Comparison of ENCODE assay signal across 16 cellular contexts in genomic region chr2:62467100-62467474, GRCh38. TPM values are rescaled to one million over a fixed set of nuclear protein-coding genes. Genes with fewer than 3 reads are reported as not detected.
DNase-seq lines count a peak whose midpoint lies in the region; ATAC-seq and TF ChIP-seq lines count a peak whose summit lies in the region.
"Had no signal": no experiment of that assay in that cellular context is flagged by ENCODE, and none has a peak within 500 bp of the region (broad histone marks: within the 10 kb centered on the region; RNA-seq: fewer than 3 reads in every experiment).

No MANE protein-coding gene starts in this region.

- H3K27me3 ChIP-seq in mammary epithelial cell (ENCODE audit: insufficient read depth, low read length) (no peaks in the 10 kb centered on the region), right lobe of liver (no peaks in the 10 kb centered on the region)
- H3K27me3 ChIP-seq: SJCRH30 had no signal

- intact Hi-C loops in mammary epithelial cell (cut with micrococcal nuclease) = no loop called here
- intact Hi-C loops in right lobe of liver (cut with DNase I) = loop anchor here in 1 of 2 donors (10.0 kb wide), 1 partner anchor 308 kb away; no protein-coding TSS in a partner anchor

- BruUV-seq in mammary epithelial cell (replicated peaks; lab: Mats Ljungman, UMichigan) = no TSS peak

- TF ChIP-seq CTCF in GM12865 (IDR thresholded peaks at IDR 0.05; ENCODE audit: insufficient read depth, low read depth, low read length, missing control alignments) (no peak), mammary epithelial cell (conservative IDR thresholded peaks at IDR 0.05 in 1 of 2, IDR thresholded peaks at IDR 0.05 in 1 of 2; ENCODE audit: extremely low read depth in 1 of 2, insufficient read depth in 1 of 2, low read depth in 1 of 2, low read length in 2 of 2) (no peak), right lobe of liver (IDR thresholded peaks at IDR 0.05) (no peak)

- H3K4me3 ChIP-seq in GM12865 (ENCODE audit: low read depth, low read length) (no peak overlapping the region), mammary epithelial cell (replicated peaks in 1 of 3; ENCODE audit: insufficient read depth in 1 of 3, low read depth in 2 of 3, low read length in 3 of 3) (no peak overlapping the region), right lobe of liver (no peak overlapping the region)
- H3K4me3 ChIP-seq: SJCRH30 had no signal

- 63% methylated on average over 6 of the region's 6 CpGs for WGBS in mammary epithelial cell (ENCODE audit: low coverage, missing lambda C conversion rate)
- WGBS in right lobe of liver (ENCODE audit: insufficient coverage, low coverage, low lambda C conversion rate, missing lambda C conversion rate) = 16% methylated on average over 5 of the region's 6 CpGs

- no peak overlapping the region for H3K27ac Mint-ChIP-seq in natural killer cell treated with Interleukin-12 subunit alpha and Interleukin-12 subunit beta and Interleukin-15 and Interleukin-18, amount 100 ng/mL, for 72 hours
- H3K27ac Mint-ChIP-seq: dendritic cell treated with granulocyte-macrophage colony-stimulating factor and Interleukin-4, amounts not matched to agents 40 ng/mL and 50 ng/mL, for 4 days had no signal

- in situ Hi-C loops in mammary epithelial cell (cut with MboI; ENCODE audit: low sequenced_read_pairs in 2 of 2) = no loop called here

- dilution Hi-C loops in mammary epithelial cell (cut with HindIII; ENCODE audit: low sequenced_read_pairs) = no loop called here

- CTCF ChIA-PET in mammary epithelial cell (lab: Charles Lee; ENCODE audit: low non-redundant PET) = no interaction called here

- no peak for TF ChIP-seq POLR2A in right lobe of liver (IDR thresholded peaks at IDR 0.05)

- DNase-seq in GM12865 (ENCODE audit: low read depth) (peak; percentile 14), NCI-H2029 (lab: John Stamatoyannopoulos, UW) (peak; percentile 65), mammary epithelial cell (no peak), right lobe of liver (peak in 2 of 3 donors; percentile 79 to 81), NCI-H1436 (lab: John Stamatoyannopoulos, UW) (no peak), SW 1271 (lab: John Stamatoyannopoulos, UW) (no peak)
- DNase-seq in natural killer cell treated with Interleukin-12 subunit alpha and Interleukin-12 subunit beta and Interleukin-15 and Interleukin-18, amount 100 ng/mL, for 72 hours (ENCODE audit: low spot score) = no peak
- DNase-seq: activated CD4-positive, alpha-beta T cell treated with anti-CD3 and anti-CD28 coated beads for 4 hours; activated naive CD4-positive, alpha-beta T cell; DMS79; hypothalamus; stimulated activated CD4-positive, alpha-beta T cell treated with anti-CD3 and anti-CD28 coated beads, Interleukin-1b, Interleukin-23, amount 100 ng/mL, for 48 hours; T1000 had no signal

- H3K4me1 Mint-ChIP-seq in natural killer cell treated with Interleukin-12 subunit alpha and Interleukin-12 subunit beta and Interleukin-15 and Interleukin-18, amount 100 ng/mL, for 72 hours (ENCODE audit: low read depth in 2 of 2) = no peaks in the 10 kb centered on the region

- H4K20me1 ChIP-seq in mammary epithelial cell (ENCODE audit: insufficient read depth, low read length) = no peaks in the 10 kb centered on the region

- no peaks in the 10 kb centered on the region for H3K36me3 Mint-ChIP-seq in natural killer cell treated with Interleukin-12 subunit alpha and Interleukin-12 subunit beta and Interleukin-15 and Interleukin-18, amount 100 ng/mL, for 72 hours

- no peaks in the 10 kb centered on the region for H3K9me3 ChIP-seq in mammary epithelial cell (replicated peaks; ENCODE audit: insufficient read depth, low read length)
- H3K9me3 ChIP-seq in right lobe of liver = no peaks in the 10 kb centered on the region
- H3K9me3 ChIP-seq: SJCRH30 had no signal

- peak overlapping the region; percentile 69 for H2AFZ ChIP-seq in mammary epithelial cell (ENCODE audit: low read depth, low read length)

- no peaks in the 10 kb centered on the region for H3K36me3 ChIP-seq in mammary epithelial cell (ENCODE audit: insufficient read depth, low read length)
- H3K36me3 ChIP-seq in right lobe of liver = no peaks in the 10 kb centered on the region
- H3K36me3 ChIP-seq: SJCRH30 had no signal

- no peak overlapping the region for H3K4me2 ChIP-seq in mammary epithelial cell (ENCODE audit: insufficient read depth, low read depth, low read length)

- H3K4me3 Mint-ChIP-seq in natural killer cell treated with Interleukin-12 subunit alpha and Interleukin-12 subunit beta and Interleukin-15 and Interleukin-18, amount 100 ng/mL, for 72 hours = no peak overlapping the region
- H3K4me3 Mint-ChIP-seq: dendritic cell treated with granulocyte-macrophage colony-stimulating factor and Interleukin-4, amounts not matched to agents 40 ng/mL and 50 ng/mL, for 4 days had no signal

- ATAC-seq in right lobe of liver = peak; percentile 59 to 76 (median 65)
- ATAC-seq in HG02678 (IDR thresholded peaks at IDR 0.05; ENCODE audit: unreplicated experiment) = no peak
- ATAC-seq in natural killer cell treated with Interleukin-12 subunit alpha and Interleukin-12 subunit beta and Interleukin-15 and Interleukin-18, amount 100 ng/mL, for 72 hours = no peak

- no peak overlapping the region for H3K9ac ChIP-seq in mammary epithelial cell (ENCODE audit: insufficient read depth, low read length)

- H3K27ac ChIP-seq in mammary epithelial cell (ENCODE audit: insufficient read depth, low read depth, low read length) (no peak overlapping the region), right lobe of liver (peak overlapping the region; percentile 9 to 98 (median 58))
- H3K27ac ChIP-seq: SJCRH30 had no signal

- H3K27me3 Mint-ChIP-seq in natural killer cell treated with Interleukin-12 subunit alpha and Interleukin-12 subunit beta and Interleukin-15 and Interleukin-18, amount 100 ng/mL, for 72 hours = no peaks in the 10 kb centered on the region
- H3K27me3 Mint-ChIP-seq: dendritic cell treated with granulocyte-macrophage colony-stimulating factor and Interleukin-4, amounts not matched to agents 40 ng/mL and 50 ng/mL, for 4 days had no signal

- H3K4me1 ChIP-seq in mammary epithelial cell (ENCODE audit: insufficient read depth, low read length) (peaks cover 12% of the 10 kb centered on the region), right lobe of liver (peaks cover 0 to 68% (median 15%) of the 10 kb centered on the region in 4 donors)
- H3K4me1 ChIP-seq: SJCRH30 had no signal

- no peaks in the 10 kb centered on the region for H3K9me3 Mint-ChIP-seq in natural killer cell treated with Interleukin-12 subunit alpha and Interleukin-12 subunit beta and Interleukin-15 and Interleukin-18, amount 100 ng/mL, for 72 hours
- H3K9me3 Mint-ChIP-seq: dendritic cell treated with granulocyte-macrophage colony-stimulating factor and Interleukin-4, amounts not matched to agents 40 ng/mL and 50 ng/mL, for 4 days had no signal

- no peaks in the 10 kb centered on the region for H3K79me2 ChIP-seq in mammary epithelial cell (ENCODE audit: insufficient read depth, low read length)

RNA-seq across cellular contexts. Expression of gene TMEM17, which starts 38.9 kb away (rescaled TPM):
- total RNA-seq in mammary epithelial cell = 1 to 10 TPM; 3.0 to 3.9 TPM
- polyA plus RNA-seq in mammary epithelial cell = 3.6 TPM
- not detected for polyA minus RNA-seq in mammary epithelial cell
- 1 to 10 TPM in 1 of 6 experiments, under 1 TPM in 5; 0.40 to 1.2 (median 0.87) TPM for total RNA-seq in right lobe of liver
- total RNA-seq in natural killer cell treated with Interleukin-12 subunit alpha and Interleukin-12 subunit beta and Interleukin-15 and Interleukin-18, amount 100 ng/mL, for 72 hours = under 1 TPM; 0.14 to 0.28 TPM

Comparison
In these comparisons a context has a peak if more than half of its experiments do, and no peak if none do; other contexts are left out.
1. DNase-seq: peak in GM12865 (single experiment), NCI-H2029 (single experiment) and right lobe of liver (2 of 3); none in mammary epithelial cell (single experiment), NCI-H1436 (single experiment), SW 1271 (0 of 2) and natural killer cell treated with Interleukin-12 subunit alpha and Interleukin-12 subunit beta and Interleukin-15 and Interleukin-18, amount 100 ng/mL, for 72 hours (single experiment).
2. ATAC-seq: peak in right lobe of liver (4 of 4); none in HG02678 (single experiment) and natural killer cell treated with Interleukin-12 subunit alpha and Interleukin-12 subunit beta and Interleukin-15 and Interleukin-18, amount 100 ng/mL, for 72 hours (0 of 2).